In genomic region chr21:39183272-39184049, GRCh38 we compare ENCODE assay signal across 1 cellular context.
TF ChIP-seq lines count a peak whose summit lies in the region.

A gene with protein sequence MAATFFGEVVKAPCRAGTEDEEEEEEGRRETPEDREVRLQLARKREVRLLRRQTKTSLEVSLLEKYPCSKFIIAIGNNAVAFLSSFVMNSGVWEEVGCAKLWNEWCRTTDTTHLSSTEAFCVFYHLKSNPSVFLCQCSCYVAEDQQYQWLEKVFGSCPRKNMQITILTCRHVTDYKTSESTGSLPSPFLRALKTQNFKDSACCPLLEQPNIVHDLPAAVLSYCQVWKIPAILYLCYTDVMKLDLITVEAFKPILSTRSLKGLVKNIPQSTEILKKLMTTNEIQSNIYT (minus strand): TSS chr21:39183451. CDS start chr21:39183385, 66 bp downstream.

TF ChIP-seq in HepG2, 621 proteins besides CTCF, POLR2A, EP300 and RAD21 (continued from another document and continues in another):
- TF ChIP-seq, protein P1, sequence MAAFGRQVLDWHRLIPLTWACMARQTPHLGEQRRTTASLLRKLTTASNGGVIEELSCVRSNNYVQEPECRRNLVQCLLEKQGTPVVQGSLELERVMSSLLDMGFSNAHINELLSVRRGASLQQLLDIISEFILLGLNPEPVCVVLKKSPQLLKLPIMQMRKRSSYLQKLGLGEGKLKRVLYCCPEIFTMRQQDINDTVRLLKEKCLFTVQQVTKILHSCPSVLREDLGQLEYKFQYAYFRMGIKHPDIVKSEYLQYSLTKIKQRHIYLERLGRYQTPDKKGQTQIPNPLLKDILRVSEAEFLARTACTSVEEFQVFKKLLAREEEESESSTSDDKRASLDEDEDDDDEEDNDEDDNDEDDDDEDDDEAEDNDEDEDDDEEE (CRISPR knock-in tag; IDR thresholded peaks at IDR 0.05) = peak; percentile 88
- TF ChIP-seq MIER3 (CRISPR knock-in tag; IDR thresholded peaks at IDR 0.05; ENCODE audit: borderline replicate concordance) = peak; percentile 12; the same call in 1 of the 2 replicates
- TF ChIP-seq TCF7L2 (IDR thresholded peaks at IDR 0.05; ENCODE audit: low read depth, low read length) = no peak
- TF ChIP-seq KDM5B (CRISPR knock-in tag; IDR thresholded peaks at IDR 0.05; ENCODE audit: borderline replicate concordance) = peak; percentile 89
- no peak for TF ChIP-seq SRF (IDR thresholded peaks at IDR 0.05; ENCODE audit: low read depth, low read length)
- peak; percentile 81; the same call in 1 of the 2 replicates for TF ChIP-seq DNMT1 (CRISPR knock-in tag; IDR thresholded peaks at IDR 0.05)
- no peak; the same call in 1 of the 2 replicates for TF ChIP-seq ZNF605 (CRISPR knock-in tag; IDR thresholded peaks at IDR 0.05)
- no peak for TF ChIP-seq ZFP36 (IDR thresholded peaks at IDR 0.05; ENCODE audit: borderline replicate concordance, low read depth, low read length, partially characterized antibody)
- TF ChIP-seq RARA (CRISPR knock-in tag; IDR thresholded peaks at IDR 0.05) = peak; percentile 23; the same call in 1 of the 2 replicates
- no peak for TF ChIP-seq MTF1 (CRISPR knock-in tag; IDR thresholded peaks at IDR 0.05)
- TF ChIP-seq, protein P2, sequence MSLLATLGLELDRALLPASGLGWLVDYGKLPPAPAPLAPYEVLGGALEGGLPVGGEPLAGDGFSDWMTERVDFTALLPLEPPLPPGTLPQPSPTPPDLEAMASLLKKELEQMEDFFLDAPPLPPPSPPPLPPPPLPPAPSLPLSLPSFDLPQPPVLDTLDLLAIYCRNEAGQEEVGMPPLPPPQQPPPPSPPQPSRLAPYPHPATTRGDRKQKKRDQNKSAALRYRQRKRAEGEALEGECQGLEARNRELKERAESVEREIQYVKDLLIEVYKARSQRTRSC (CRISPR knock-in tag; IDR thresholded peaks at IDR 0.05; ENCODE audit: low read depth) = peak; percentile 73; the same call in 1 of the 2 replicates
- 0 out of 2 replicates have a peak, but pooled peaks have one; percentile 28 for TF ChIP-seq KLF15 (CRISPR knock-in tag; IDR thresholded peaks at IDR 0.05; ENCODE audit: borderline replicate concordance)
- peak; percentile 89; the same call in 1 of the 2 replicates for TF ChIP-seq ZNF782 (CRISPR knock-in tag; IDR thresholded peaks at IDR 0.05; ENCODE audit: borderline replicate concordance)
- TF ChIP-seq NR2F2 (IDR thresholded peaks at IDR 0.05; ENCODE audit: borderline replicate concordance, low read depth) = no peak
- no peak for TF ChIP-seq ZNF660 (CRISPR knock-in tag; IDR thresholded peaks at IDR 0.05; ENCODE audit: borderline replicate concordance, low read depth)
- TF ChIP-seq ZBTB21 (CRISPR knock-in tag; IDR thresholded peaks at IDR 0.05) = no peak; the same call in 1 of the 2 replicates
- TF ChIP-seq, protein P3, sequence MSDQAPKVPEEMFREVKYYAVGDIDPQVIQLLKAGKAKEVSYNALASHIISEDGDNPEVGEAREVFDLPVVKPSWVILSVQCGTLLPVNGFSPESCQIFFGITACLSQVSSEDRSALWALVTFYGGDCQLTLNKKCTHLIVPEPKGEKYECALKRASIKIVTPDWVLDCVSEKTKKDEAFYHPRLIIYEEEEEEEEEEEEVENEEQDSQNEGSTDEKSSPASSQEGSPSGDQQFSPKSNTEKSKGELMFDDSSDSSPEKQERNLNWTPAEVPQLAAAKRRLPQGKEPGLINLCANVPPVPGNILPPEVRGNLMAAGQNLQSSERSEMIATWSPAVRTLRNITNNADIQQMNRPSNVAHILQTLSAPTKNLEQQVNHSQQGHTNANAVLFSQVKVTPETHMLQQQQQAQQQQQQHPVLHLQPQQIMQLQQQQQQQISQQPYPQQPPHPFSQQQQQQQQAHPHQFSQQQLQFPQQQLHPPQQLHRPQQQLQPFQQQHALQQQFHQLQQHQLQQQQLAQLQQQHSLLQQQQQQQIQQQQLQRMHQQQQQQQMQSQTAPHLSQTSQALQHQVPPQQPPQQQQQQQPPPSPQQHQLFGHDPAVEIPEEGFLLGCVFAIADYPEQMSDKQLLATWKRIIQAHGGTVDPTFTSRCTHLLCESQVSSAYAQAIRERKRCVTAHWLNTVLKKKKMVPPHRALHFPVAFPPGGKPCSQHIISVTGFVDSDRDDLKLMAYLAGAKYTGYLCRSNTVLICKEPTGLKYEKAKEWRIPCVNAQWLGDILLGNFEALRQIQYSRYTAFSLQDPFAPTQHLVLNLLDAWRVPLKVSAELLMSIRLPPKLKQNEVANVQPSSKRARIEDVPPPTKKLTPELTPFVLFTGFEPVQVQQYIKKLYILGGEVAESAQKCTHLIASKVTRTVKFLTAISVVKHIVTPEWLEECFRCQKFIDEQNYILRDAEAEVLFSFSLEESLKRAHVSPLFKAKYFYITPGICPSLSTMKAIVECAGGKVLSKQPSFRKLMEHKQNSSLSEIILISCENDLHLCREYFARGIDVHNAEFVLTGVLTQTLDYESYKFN (CRISPR knock-in tag; conservative IDR thresholded peaks at IDR 0.05) = peak; percentile 63; the same call in 1 of the 2 replicates
- no peak for TF ChIP-seq SP1 (IDR thresholded peaks at IDR 0.05)
- TF ChIP-seq SP1 (CRISPR knock-in tag; IDR thresholded peaks at IDR 0.05) = peak; percentile 91
- TF ChIP-seq SPEN (CRISPR knock-in tag; IDR thresholded peaks at IDR 0.05; ENCODE audit: low read depth) = peak; percentile 69; the same call in 1 of the 2 replicates
- TF ChIP-seq, protein P4, sequence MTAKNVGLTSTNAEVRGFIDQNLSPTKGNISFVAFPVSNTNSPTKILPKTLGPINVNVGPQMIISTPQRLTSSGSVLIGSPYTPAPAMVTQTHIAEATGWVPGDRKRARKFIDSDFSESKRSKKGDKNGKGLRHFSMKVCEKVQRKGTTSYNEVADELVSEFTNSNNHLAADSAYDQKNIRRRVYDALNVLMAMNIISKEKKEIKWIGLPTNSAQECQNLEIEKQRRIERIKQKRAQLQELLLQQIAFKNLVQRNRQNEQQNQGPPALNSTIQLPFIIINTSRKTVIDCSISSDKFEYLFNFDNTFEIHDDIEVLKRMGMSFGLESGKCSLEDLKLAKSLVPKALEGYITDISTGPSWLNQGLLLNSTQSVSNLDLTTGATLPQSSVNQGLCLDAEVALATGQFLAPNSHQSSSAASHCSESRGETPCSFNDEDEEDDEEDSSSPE (CRISPR knock-in tag; IDR thresholded peaks at IDR 0.05) = peak; percentile 82
- TF ChIP-seq SAFB2 (CRISPR knock-in tag; IDR thresholded peaks at IDR 0.05; ENCODE audit: borderline replicate concordance, low read depth) = peak; percentile 66; the same call in 1 of the 2 replicates
- TF ChIP-seq BHLHE40 (IDR thresholded peaks at IDR 0.05; ENCODE audit: low read length) = peak; percentile 21; the same call in 1 of the 2 replicates
- peak; percentile 85; the same call in 1 of the 2 replicates for TF ChIP-seq ZNF441 (CRISPR knock-in tag; IDR thresholded peaks at IDR 0.05; ENCODE audit: borderline replicate concordance)
- peak; percentile 44; the same call in 1 of the 2 replicates for TF ChIP-seq PHF21A (CRISPR knock-in tag; IDR thresholded peaks at IDR 0.05)
- TF ChIP-seq HMGA1 (CRISPR knock-in tag; conservative IDR thresholded peaks at IDR 0.05) = no peak
- no peak for TF ChIP-seq ZNF550 (CRISPR knock-in tag; IDR thresholded peaks at IDR 0.05; ENCODE audit: borderline replicate concordance)
- no peak for TF ChIP-seq ZKSCAN5 (CRISPR knock-in tag; IDR thresholded peaks at IDR 0.05)
- TF ChIP-seq ZNF616 (CRISPR knock-in tag; IDR thresholded peaks at IDR 0.05; ENCODE audit: low read depth) = peak; percentile 89
- peak; percentile 90 for TF ChIP-seq SP4 (CRISPR knock-in tag; IDR thresholded peaks at IDR 0.05)
- TF ChIP-seq ARNT (IDR thresholded peaks at IDR 0.05) = no peak
- 0 out of 2 replicates have a peak, but pooled peaks have one; percentile 69 for TF ChIP-seq ZNF580 (CRISPR knock-in tag; IDR thresholded peaks at IDR 0.05; ENCODE audit: borderline replicate concordance, low read depth)
- TF ChIP-seq, protein P5, sequence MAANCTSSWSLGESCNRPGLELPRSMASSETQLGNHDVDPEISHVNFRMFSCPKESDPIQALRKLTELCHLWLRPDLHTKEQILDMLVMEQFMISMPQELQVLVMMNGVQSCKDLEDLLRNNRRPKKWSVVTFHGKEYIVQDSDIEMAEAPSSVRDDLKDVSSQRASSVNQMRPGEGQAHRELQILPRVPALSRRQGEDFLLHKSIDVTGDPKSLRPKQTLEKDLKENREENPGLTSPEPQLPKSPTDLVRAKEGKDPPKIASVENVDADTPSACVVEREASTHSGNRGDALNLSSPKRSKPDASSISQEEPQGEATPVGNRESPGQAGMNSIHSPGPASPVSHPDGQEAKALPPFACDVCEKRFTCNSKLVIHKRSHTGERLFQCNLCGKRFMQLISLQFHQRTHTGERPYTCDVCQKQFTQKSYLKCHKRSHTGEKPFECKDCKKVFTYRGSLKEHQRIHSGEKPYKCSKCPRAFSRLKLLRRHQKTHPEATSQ (CRISPR knock-in tag; IDR thresholded peaks at IDR 0.05; ENCODE audit: borderline replicate concordance) = no peak; the same call in 1 of the 2 replicates
- TF ChIP-seq ZNF841 (CRISPR knock-in tag; IDR thresholded peaks at IDR 0.05; ENCODE audit: borderline replicate concordance) = 0 out of 2 replicates have a peak, but pooled peaks have one; percentile 42
- no peak for TF ChIP-seq ADNP (CRISPR knock-in tag; IDR thresholded peaks at IDR 0.05)
- no peak for TF ChIP-seq HNRNPL (IDR thresholded peaks at IDR 0.05; ENCODE audit: low read depth, low read length)
- TF ChIP-seq ZNF558 (CRISPR knock-in tag; IDR thresholded peaks at IDR 0.05; ENCODE audit: borderline replicate concordance) = peak; percentile 65; the same call in 1 of the 2 replicates
- TF ChIP-seq JUN (CRISPR knock-in tag; IDR thresholded peaks at IDR 0.05) = peak; percentile 55; the same call in 1 of the 2 replicates
- TF ChIP-seq RXRA (CRISPR knock-in tag; IDR thresholded peaks at IDR 0.05) = peak; percentile 9; the same call in 1 of the 2 replicates
- peak; percentile 64 for TF ChIP-seq ZNF883 (CRISPR knock-in tag; IDR thresholded peaks at IDR 0.05; ENCODE audit: not compliant biosample characterization)
- TF ChIP-seq TAF15 (IDR thresholded peaks at IDR 0.05; ENCODE audit: low read depth, low read length, poor library complexity, severe bottlenecking) = peak; percentile 32
- peak; percentile 59 for TF ChIP-seq ZNF263 (CRISPR knock-in tag; IDR thresholded peaks at IDR 0.05)
- TF ChIP-seq AGO1 (IDR thresholded peaks at IDR 0.05; ENCODE audit: low read depth, low read length, poor library complexity, severe bottlenecking) = peak; percentile 66
- no peak; the same call in 1 of the 2 replicates for TF ChIP-seq NRL (CRISPR knock-in tag; IDR thresholded peaks at IDR 0.05; ENCODE audit: borderline replicate concordance)
- TF ChIP-seq AHR (CRISPR knock-in tag; IDR thresholded peaks at IDR 0.05) = peak; percentile 81; the same call in 1 of the 2 replicates
- TF ChIP-seq FOXM1 (CRISPR knock-in tag; IDR thresholded peaks at IDR 0.05) = no peak
- peak; percentile 75; the same call in 1 of the 2 replicates for TF ChIP-seq ZNF768 (CRISPR knock-in tag; IDR thresholded peaks at IDR 0.05)
- TF ChIP-seq TCF12 (IDR thresholded peaks at IDR 0.05) = no peak
- 0 out of 2 replicates have a peak, but pooled peaks have one; percentile 46 for TF ChIP-seq TCF12 (CRISPR knock-in tag; IDR thresholded peaks at IDR 0.05)
- no peak for TF ChIP-seq HDAC6 (IDR thresholded peaks at IDR 0.05; ENCODE audit: low read depth, low read length)
- TF ChIP-seq KLF13 (CRISPR knock-in tag; IDR thresholded peaks at IDR 0.05) = no peak
- TF ChIP-seq ZKSCAN8 (CRISPR knock-in tag; IDR thresholded peaks at IDR 0.05; ENCODE audit: borderline replicate concordance) = 0 out of 2 replicates have a peak, but pooled peaks have one; percentile 22
- peak; percentile 91 for TF ChIP-seq UBTF (CRISPR knock-in tag; IDR thresholded peaks at IDR 0.05)
- TF ChIP-seq ZBTB42 (CRISPR knock-in tag; IDR thresholded peaks at IDR 0.05) = 0 out of 2 replicates have a peak, but pooled peaks have one; percentile 45
- TF ChIP-seq, protein P6, sequence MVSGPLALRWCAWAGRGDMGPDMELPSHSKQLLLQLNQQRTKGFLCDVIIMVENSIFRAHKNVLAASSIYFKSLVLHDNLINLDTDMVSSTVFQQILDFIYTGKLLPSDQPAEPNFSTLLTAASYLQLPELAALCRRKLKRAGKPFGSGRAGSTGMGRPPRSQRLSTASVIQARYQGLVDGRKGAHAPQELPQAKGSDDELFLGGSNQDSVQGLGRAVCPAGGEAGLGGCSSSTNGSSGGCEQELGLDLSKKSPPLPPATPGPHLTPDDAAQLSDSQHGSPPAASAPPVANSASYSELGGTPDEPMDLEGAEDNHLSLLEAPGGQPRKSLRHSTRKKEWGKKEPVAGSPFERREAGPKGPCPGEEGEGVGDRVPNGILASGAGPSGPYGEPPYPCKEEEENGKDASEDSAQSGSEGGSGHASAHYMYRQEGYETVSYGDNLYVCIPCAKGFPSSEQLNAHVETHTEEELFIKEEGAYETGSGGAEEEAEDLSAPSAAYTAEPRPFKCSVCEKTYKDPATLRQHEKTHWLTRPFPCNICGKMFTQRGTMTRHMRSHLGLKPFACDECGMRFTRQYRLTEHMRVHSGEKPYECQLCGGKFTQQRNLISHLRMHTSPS (CRISPR knock-in tag; IDR thresholded peaks at IDR 0.05; ENCODE audit: low read depth) = no peak
- peak; percentile 43; the same call in 1 of the 2 replicates for TF ChIP-seq ZNF780A (CRISPR knock-in tag; IDR thresholded peaks at IDR 0.05)
- peak; percentile 4; the same call in 1 of the 2 replicates for TF ChIP-seq ZNF773 (CRISPR knock-in tag; IDR thresholded peaks at IDR 0.05; ENCODE audit: borderline replicate concordance)
- no peak for TF ChIP-seq NFE2 (CRISPR knock-in tag; IDR thresholded peaks at IDR 0.05)
- 0 out of 2 replicates have a peak, but pooled peaks have one; percentile 61 for TF ChIP-seq ZSCAN22 (CRISPR knock-in tag; IDR thresholded peaks at IDR 0.05)
